Comparison of ENCODE assay signal across 8 cellular contexts in genomic region chr2:11784747-11785610, GRCh38. TPM values are rescaled to one million over a fixed set of nuclear protein-coding genes. Genes with fewer than 3 reads are reported as not detected.
DNase-seq lines count a peak whose midpoint lies in the region; ATAC-seq and TF ChIP-seq lines count a peak whose summit lies in the region.

No MANE protein-coding gene starts in this region.

- H3K4me3 ChIP-seq in cardiac muscle cell (no peak overlapping the region), trophoblast cell (ENCODE audit: low read depth, low read length) (no peak overlapping the region)

- no peaks in the 10 kb centered on the region for H3K79me2 ChIP-seq in trophoblast cell (ENCODE audit: control insufficient read depth, insufficient read depth, low read length, poor library complexity)

- H4K12ac ChIP-seq in trophoblast cell (ENCODE audit: low read depth, low read length): no peak overlapping the region

- H3K18ac ChIP-seq in trophoblast cell (ENCODE audit: low read length): no peak overlapping the region

- no peak overlapping the region for H3K23ac ChIP-seq in trophoblast cell (ENCODE audit: low read length)

- H3K4me3 Mint-ChIP-seq in activated naive CD8-positive, alpha-beta T cell treated with anti-CD3 and anti-CD28 coated beads, Interleukin-2, amount 10 ng/mL, durations not matched to agents 7 days and 5 days: no peak overlapping the region

- no peaks in the 10 kb centered on the region for H3K27me3 ChIP-seq in cardiac muscle cell
- H3K27me3 ChIP-seq in trophoblast cell (ENCODE audit: insufficient read depth, low read length): no peaks in the 10 kb centered on the region

- no peak overlapping the region for H2BK5ac ChIP-seq in trophoblast cell (ENCODE audit: low read depth, low read length, poor library complexity)

- H3K27me3 Mint-ChIP-seq in activated naive CD8-positive, alpha-beta T cell treated with anti-CD3 and anti-CD28 coated beads, Interleukin-2, amount 10 ng/mL, durations not matched to agents 7 days and 5 days: no peaks in the 10 kb centered on the region

- peak; percentile 17 for DNase-seq in GM19240 (ENCODE audit: insufficient read length, low spot score)
- peak; percentile 50 for DNase-seq in SK-MEL-5 (ENCODE audit: low read depth, low spot score)
- peak; percentile 72 for DNase-seq in activated naive CD8-positive, alpha-beta T cell treated with anti-CD3 and anti-CD28 coated beads, Interleukin-2, amount 10 ng/mL, durations not matched to agents 7 days and 5 days
- peak; percentile 51 to 54 for DNase-seq in cardiac muscle cell (ENCODE audit: low read depth in 1 of 2, low spot score in 1 of 2)
- peak in 1 of 2 donors; percentile 22 for DNase-seq in trophoblast cell
- no peak for DNase-seq in ureter (ENCODE audit: low spot score)

- peaks cover 30% of the 10 kb centered on the region for H3K36me3 Mint-ChIP-seq in activated naive CD8-positive, alpha-beta T cell treated with anti-CD3 and anti-CD28 coated beads, Interleukin-2, amount 10 ng/mL, durations not matched to agents 7 days and 5 days

- no peak overlapping the region for H3K14ac ChIP-seq in trophoblast cell (ENCODE audit: low read length)

- in situ Hi-C loops in SK-MEL-5 (cut with HindIII; ENCODE audit: low pct_unique_long_range_greater_than_20kb, low sequenced_read_pairs): loop anchor here (25.0 kb wide), 1 partner anchor 98 kb away; no protein-coding TSS in a partner anchor

- H4K91ac ChIP-seq in trophoblast cell (ENCODE audit: low read depth, low read length): no peak overlapping the region

- H3K4me2 ChIP-seq in trophoblast cell (ENCODE audit: low read length): peak overlapping the region; percentile 68

- H4K8ac ChIP-seq in trophoblast cell (ENCODE audit: low read depth, low read length): no peak overlapping the region

- TF ChIP-seq CTCF in cardiac muscle cell (IDR thresholded peaks at IDR 0.05; ENCODE audit: low read depth, low read length): peak; percentile 75

- H3K27ac ChIP-seq in cardiac muscle cell (no peak overlapping the region), trophoblast cell (ENCODE audit: low read depth, low read length) (no peak overlapping the region)

- H2AK5ac ChIP-seq in trophoblast cell (ENCODE audit: low read length): no peak overlapping the region

- no peak overlapping the region for H2AFZ ChIP-seq in trophoblast cell (ENCODE audit: insufficient read depth, low read length, poor library complexity)

- H3K36me3 ChIP-seq in cardiac muscle cell: peaks cover 69% of the 10 kb centered on the region
- peaks cover 48 to 60% of the 10 kb centered on the region in 2 experiments for H3K36me3 ChIP-seq in trophoblast cell (ENCODE audit: control insufficient read depth in 1 of 2, insufficient read depth in 2 of 2, low read length in 2 of 2)

- no peak overlapping the region for H2BK12ac ChIP-seq in trophoblast cell (ENCODE audit: low read length)

- no peak overlapping the region for H2BK120ac ChIP-seq in trophoblast cell (ENCODE audit: insufficient read depth, low read length, poor library complexity)

- H3K9me3 ChIP-seq in cardiac muscle cell (ENCODE audit: low read depth) (no peaks in the 10 kb centered on the region), trophoblast cell (ENCODE audit: insufficient read depth, low read depth, low read length) (peaks cover 4% of the 10 kb centered on the region)

- no CpG with 5 or more reads among the region's 50 CpGs for WGBS in trophoblast cell (ENCODE audit: extremely low coverage, insufficient coverage, insufficient read length)

- H3K79me1 ChIP-seq in trophoblast cell (ENCODE audit: low read length): no peaks in the 10 kb centered on the region

- H3K9ac ChIP-seq in trophoblast cell (ENCODE audit: low read length): no peak overlapping the region

- H3K4me1 Mint-ChIP-seq in activated naive CD8-positive, alpha-beta T cell treated with anti-CD3 and anti-CD28 coated beads, Interleukin-2, amount 10 ng/mL, durations not matched to agents 7 days and 5 days: no peaks in the 10 kb centered on the region

- no peak overlapping the region for H3K4ac ChIP-seq in trophoblast cell (ENCODE audit: low read depth, low read length)

- no peak overlapping the region for H3K27ac Mint-ChIP-seq in activated naive CD8-positive, alpha-beta T cell treated with anti-CD3 and anti-CD28 coated beads, Interleukin-2, amount 10 ng/mL, durations not matched to agents 7 days and 5 days

- POLR2A ChIA-PET in activated naive CD8-positive, alpha-beta T cell treated with anti-CD3 and anti-CD28 coated beads, Interleukin-2, amount 10 ng/mL, durations not matched to agents 7 days and 5 days (lab: Charles Lee): no interaction called here

- no peaks in the 10 kb centered on the region for H3K9me3 Mint-ChIP-seq in activated naive CD8-positive, alpha-beta T cell treated with anti-CD3 and anti-CD28 coated beads, Interleukin-2, amount 10 ng/mL, durations not matched to agents 7 days and 5 days

- peak; percentile 56 for ATAC-seq in activated naive CD8-positive, alpha-beta T cell treated with anti-CD3 and anti-CD28 coated beads, Interleukin-2, amount 10 ng/mL, durations not matched to agents 7 days and 5 days (ENCODE audit: low read depth)
- ATAC-seq in HG03135 (IDR thresholded peaks at IDR 0.05; ENCODE audit: unreplicated experiment) (no peak), GM21825 (IDR thresholded peaks at IDR 0.05; ENCODE audit: unreplicated experiment) (no peak)

- H3K4me1 ChIP-seq in cardiac muscle cell (ENCODE audit: low read depth) (no peaks in the 10 kb centered on the region), trophoblast cell (ENCODE audit: control insufficient read depth in 1 of 2, insufficient read depth in 2 of 2, low read length in 2 of 2) (no peaks in the 10 kb centered on the region)

RNA-seq across cellular contexts. Expression of gene LPIN1, which starts 38.5 kb away (rescaled TPM):
- total RNA-seq in SK-MEL-5 (2014; rRNA removed; shearing (Covaris generic)): 43.4 and 45.8 TPM in 2 replicates
- polyA plus RNA-seq in SK-MEL-5 (2015; cell fraction: cytosol; rRNA removed): 39.0 and 47.0 TPM in 2 replicates
- polyA plus RNA-seq in SK-MEL-5 (2015; cell fraction: nucleus; rRNA removed): 72.0 and 79.3 TPM in 2 replicates
- total RNA-seq in activated naive CD8-positive, alpha-beta T cell treated with anti-CD3 and anti-CD28 coated beads, Interleukin-2, amount 10 ng/mL, durations not matched to agents 7 days and 5 days: 10 to 100 TPM; 70.9 to 71.7 TPM
- total RNA-seq in cardiac muscle cell (45.6 and 58.3 TPM in 2 replicates), ureter (32.3 TPM)
- polyA plus RNA-seq in cardiac muscle cell: 47.0 and 56.6 TPM in 2 replicates
- polyA plus RNA-seq in trophoblast cell (2013): 11.7 and 12.4 TPM in 2 replicates
